ENCODE assay signal across 9 cellular contexts in genomic region chr14:23695220-23695999, GRCh38. TPM values are rescaled to one million over a fixed set of nuclear protein-coding genes. Genes with fewer than 3 reads are reported as not detected.
DNase-seq lines count a peak whose midpoint lies in the region; ATAC-seq and TF ChIP-seq lines count a peak whose summit lies in the region.
"Had no signal": no experiment of that assay in that cellular context is flagged by ENCODE, and none has a peak within 500 bp of the region (broad histone marks: within the 10 kb centered on the region; RNA-seq: fewer than 3 reads in every experiment).

No MANE protein-coding gene starts in this region.

- no peaks in the 10 kb centered on the region for H3K9me3 ChIP-seq in right lobe of liver
- H3K9me3 ChIP-seq in suprapubic skin = no peaks in the 10 kb centered on the region

- H3K36me3 ChIP-seq in right lobe of liver = no peaks in the 10 kb centered on the region
- no peaks in the 10 kb centered on the region for H3K36me3 ChIP-seq in suprapubic skin

- no peak for TF ChIP-seq EP300 in suprapubic skin (IDR thresholded peaks at IDR 0.05)

- H3K27me3 ChIP-seq in right lobe of liver (no peaks in the 10 kb centered on the region), suprapubic skin (no peaks in the 10 kb centered on the region)

- H3K4me1 ChIP-seq in right lobe of liver = peaks cover 0 to 9% (median 0%) of the 10 kb centered on the region in 4 donors
- peaks cover 16% of the 10 kb centered on the region for H3K4me1 ChIP-seq in suprapubic skin

- DNase-seq in KBM-7 (peak; percentile 58), ecto neural progenitor cell (ENCODE audit: low spot score) (peak; percentile 61), right lobe of liver (no peak), suprapubic skin (ENCODE audit: low spot score in 2 of 2) (no peak), NCI-H1417 (lab: John Stamatoyannopoulos, UW) (no peak)
- DNase-seq: stimulated activated CD4-positive, alpha-beta T cell treated with anti-CD3 and anti-CD28 coated beads, Interleukin-4, amount 100 ng/mL, for 1 hour had no signal

- ATAC-seq in right lobe of liver = peak; percentile 64 to 81 (median 74)
- ATAC-seq in HG03354 (IDR thresholded peaks at IDR 0.05; ENCODE audit: poor library complexity, severe bottlenecking, unreplicated experiment) = no peak
- ATAC-seq in GM18517 (IDR thresholded peaks at IDR 0.05; ENCODE audit: unreplicated experiment) = no peak
- no peak for ATAC-seq in HG02610 (IDR thresholded peaks at IDR 0.05; ENCODE audit: unreplicated experiment)

- no peak for TF ChIP-seq CTCF in right lobe of liver (IDR thresholded peaks at IDR 0.05)
- TF ChIP-seq CTCF in suprapubic skin (IDR thresholded peaks at IDR 0.05) = no peak

- H3K4me3 ChIP-seq in right lobe of liver (peak overlapping the region in 2 of 3 donors; percentile 35 to 56), suprapubic skin (peak overlapping the region; percentile 35)

- peak overlapping the region in 1 of 3 donors; percentile 40 for H3K27ac ChIP-seq in right lobe of liver
- H3K27ac ChIP-seq in suprapubic skin = no peak overlapping the region

- no peak for TF ChIP-seq POLR2A in right lobe of liver (IDR thresholded peaks at IDR 0.05)
- TF ChIP-seq POLR2A in suprapubic skin (IDR thresholded peaks at IDR 0.05) = no peak

- intact Hi-C loops in right lobe of liver (cut with DNase I) = no loop called here

- WGBS in right lobe of liver (ENCODE audit: insufficient coverage, low coverage, low lambda C conversion rate, missing lambda C conversion rate) = 18% methylated on average over 19 of the region's 19 CpGs
- 22% methylated on average over 19 of the region's 19 CpGs for WGBS in suprapubic skin

- in situ Hi-C loops in KBM-7 (cut with MboI; ENCODE audit: low pct_unique_long_range_greater_than_20kb, low sequenced_read_pairs) = no loop called here

RNA-seq across cellular contexts. Expression of gene DHRS2, which starts 59.2 kb away (rescaled TPM):
- 10 to 100 TPM in 1 of 6 experiments, 1 to 10 TPM in 4, under 1 TPM in 1; 0.53 to 12.3 (median 4.2) TPM for total RNA-seq in right lobe of liver
- 1 to 10 TPM in 2 of 4 donors, under 1 TPM in 2; 0.21 to 2.6 (median 1.3) TPM for total RNA-seq in suprapubic skin

Comparison
In these comparisons a context has a peak if more than half of its experiments do, and no peak if none do; other contexts are left out.
1. DNase-seq: peak in KBM-7 (single experiment) and ecto neural progenitor cell (single experiment); none in right lobe of liver (0 of 3), suprapubic skin (0 of 2) and NCI-H1417 (0 of 3).
2. ATAC-seq: peak in right lobe of liver (4 of 4); none in HG03354 (single experiment), GM18517 (single experiment) and HG02610 (single experiment).